1 cellular context compared by ENCODE assay signal in the genomic region with DNA sequence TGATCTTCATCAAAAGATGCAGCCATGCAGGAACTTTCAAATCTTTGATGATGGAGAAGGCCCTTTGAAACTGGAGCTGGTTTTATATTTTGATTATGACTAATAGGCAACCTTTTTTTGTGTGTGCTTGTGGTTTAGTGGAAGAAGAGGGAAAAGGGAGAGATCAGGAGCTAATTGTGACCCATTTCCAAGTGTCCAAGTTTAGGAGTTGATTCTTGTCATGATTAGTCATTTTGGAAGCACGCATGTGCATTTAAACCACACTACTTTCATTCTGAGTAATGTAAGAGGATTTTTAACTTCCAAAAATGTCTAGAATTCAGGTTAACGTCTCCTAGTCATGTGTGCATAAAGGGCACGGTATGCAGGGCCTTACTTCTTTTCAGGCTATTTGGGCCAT.
TF ChIP-seq lines count a peak whose summit lies in the region.

No MANE protein-coding gene starts in this region.

TF ChIP-seq in GM23338, 12 proteins besides CTCF, POLR2A, EP300 and RAD21 (continued from another document):
- TF ChIP-seq, protein P1, sequence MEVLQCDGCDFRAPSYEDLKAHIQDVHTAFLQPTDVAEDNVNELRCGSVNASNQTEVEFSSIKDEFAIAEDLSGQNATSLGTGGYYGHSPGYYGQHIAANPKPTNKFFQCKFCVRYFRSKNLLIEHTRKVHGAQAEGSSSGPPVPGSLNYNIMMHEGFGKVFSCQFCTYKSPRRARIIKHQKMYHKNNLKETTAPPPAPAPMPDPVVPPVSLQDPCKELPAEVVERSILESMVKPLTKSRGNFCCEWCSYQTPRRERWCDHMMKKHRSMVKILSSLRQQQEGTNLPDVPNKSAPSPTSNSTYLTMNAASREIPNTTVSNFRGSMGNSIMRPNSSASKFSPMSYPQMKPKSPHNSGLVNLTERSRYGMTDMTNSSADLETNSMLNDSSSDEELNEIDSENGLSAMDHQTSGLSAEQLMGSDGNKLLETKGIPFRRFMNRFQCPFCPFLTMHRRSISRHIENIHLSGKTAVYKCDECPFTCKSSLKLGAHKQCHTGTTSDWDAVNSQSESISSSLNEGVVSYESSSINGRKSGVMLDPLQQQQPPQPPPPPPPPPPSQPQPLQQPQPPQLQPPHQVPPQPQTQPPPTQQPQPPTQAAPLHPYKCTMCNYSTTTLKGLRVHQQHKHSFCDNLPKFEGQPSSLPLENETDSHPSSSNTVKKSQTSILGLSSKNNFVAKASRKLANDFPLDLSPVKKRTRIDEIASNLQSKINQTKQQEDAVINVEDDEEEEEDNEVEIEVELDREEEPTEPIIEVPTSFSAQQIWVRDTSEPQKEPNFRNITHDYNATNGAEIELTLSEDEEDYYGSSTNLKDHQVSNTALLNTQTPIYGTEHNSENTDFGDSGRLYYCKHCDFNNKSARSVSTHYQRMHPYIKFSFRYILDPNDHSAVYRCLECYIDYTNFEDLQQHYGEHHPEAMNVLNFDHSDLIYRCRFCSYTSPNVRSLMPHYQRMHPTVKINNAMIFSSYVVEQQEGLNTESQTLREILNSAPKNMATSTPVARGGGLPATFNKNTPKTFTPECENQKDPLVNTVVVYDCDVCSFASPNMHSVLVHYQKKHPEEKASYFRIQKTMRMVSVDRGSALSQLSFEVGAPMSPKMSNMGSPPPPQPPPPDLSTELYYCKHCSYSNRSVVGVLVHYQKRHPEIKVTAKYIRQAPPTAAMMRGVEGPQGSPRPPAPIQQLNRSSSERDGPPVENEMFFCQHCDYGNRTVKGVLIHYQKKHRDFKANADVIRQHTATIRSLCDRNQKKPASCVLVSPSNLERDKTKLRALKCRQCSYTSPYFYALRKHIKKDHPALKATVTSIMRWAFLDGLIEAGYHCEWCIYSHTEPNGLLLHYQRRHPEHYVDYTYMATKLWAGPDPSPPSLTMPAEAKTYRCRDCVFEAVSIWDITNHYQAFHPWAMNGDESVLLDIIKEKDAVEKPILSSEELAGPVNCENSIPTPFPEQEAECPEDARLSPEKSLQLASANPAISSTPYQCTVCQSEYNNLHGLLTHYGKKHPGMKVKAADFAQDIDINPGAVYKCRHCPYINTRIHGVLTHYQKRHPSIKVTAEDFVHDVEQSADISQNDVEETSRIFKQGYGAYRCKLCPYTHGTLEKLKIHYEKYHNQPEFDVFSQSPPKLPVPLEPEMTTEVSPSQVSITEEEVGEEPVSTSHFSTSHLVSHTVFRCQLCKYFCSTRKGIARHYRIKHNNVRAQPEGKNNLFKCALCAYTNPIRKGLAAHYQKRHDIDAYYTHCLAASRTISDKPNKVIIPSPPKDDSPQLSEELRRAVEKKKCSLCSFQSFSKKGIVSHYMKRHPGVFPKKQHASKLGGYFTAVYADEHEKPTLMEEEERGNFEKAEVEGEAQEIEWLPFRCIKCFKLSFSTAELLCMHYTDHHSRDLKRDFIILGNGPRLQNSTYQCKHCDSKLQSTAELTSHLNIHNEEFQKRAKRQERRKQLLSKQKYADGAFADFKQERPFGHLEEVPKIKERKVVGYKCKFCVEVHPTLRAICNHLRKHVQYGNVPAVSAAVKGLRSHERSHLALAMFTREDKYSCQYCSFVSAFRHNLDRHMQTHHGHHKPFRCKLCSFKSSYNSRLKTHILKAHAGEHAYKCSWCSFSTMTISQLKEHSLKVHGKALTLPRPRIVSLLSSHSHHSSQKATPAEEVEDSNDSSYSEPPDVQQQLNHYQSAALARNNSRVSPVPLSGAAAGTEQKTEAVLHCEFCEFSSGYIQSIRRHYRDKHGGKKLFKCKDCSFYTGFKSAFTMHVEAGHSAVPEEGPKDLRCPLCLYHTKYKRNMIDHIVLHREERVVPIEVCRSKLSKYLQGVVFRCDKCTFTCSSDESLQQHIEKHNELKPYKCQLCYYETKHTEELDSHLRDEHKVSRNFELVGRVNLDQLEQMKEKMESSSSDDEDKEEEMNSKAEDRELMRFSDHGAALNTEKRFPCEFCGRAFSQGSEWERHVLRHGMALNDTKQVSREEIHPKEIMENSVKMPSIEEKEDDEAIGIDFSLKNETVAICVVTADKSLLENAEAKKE (CRISPR knock-in tag; IDR thresholded peaks at IDR 0.05) = no peak
- TF ChIP-seq CREB1 (CRISPR knock-in tag; IDR thresholded peaks at IDR 0.05; ENCODE audit: low read depth) (no peak), ZNF114 (CRISPR knock-in tag; IDR thresholded peaks at IDR 0.05) (no peak), REST (IDR thresholded peaks at IDR 0.05; ENCODE audit: unreplicated experiment) (no peak)
